ENCODE assay signal across 1 cellular context in genomic region chr1:8712413-8713229, GRCh38.
TF ChIP-seq lines count a peak whose summit lies in the region.

No MANE protein-coding gene starts in this region.

TF ChIP-seq in HEK293, 187 proteins besides CTCF, POLR2A, EP300 and RAD21 (continued from another document and continues in another):
- TF ChIP-seq SCRT1 (tag by site-specific recombination; IDR thresholded peaks at IDR 0.05; ENCODE audit: borderline replicate concordance): no peak
- TF ChIP-seq ZNF37A (tag by site-specific recombination; IDR thresholded peaks at IDR 0.05): no peak
- no peak for TF ChIP-seq ZNF707 (tag by site-specific recombination; IDR thresholded peaks at IDR 0.05)
- 0 out of 2 replicates have a peak, but pooled peaks have one; percentile 13 for TF ChIP-seq ZNF394 (tag by site-specific recombination; IDR thresholded peaks at IDR 0.05; ENCODE audit: borderline replicate concordance)
- no peak for TF ChIP-seq ZBTB26 (tag by site-specific recombination; optimal IDR thresholded peaks at IDR 0.05)
- TF ChIP-seq IKZF3 (tag by site-specific recombination; IDR thresholded peaks at IDR 0.05): peak; percentile 96
- peak; percentile 79 for TF ChIP-seq PRDM4 (tag by site-specific recombination; IDR thresholded peaks at IDR 0.05)
- no peak for TF ChIP-seq ZNF585B (tag by site-specific recombination; IDR thresholded peaks at IDR 0.05)
- TF ChIP-seq ZSCAN16 (tag by site-specific recombination; IDR thresholded peaks at IDR 0.05): no peak
- peak; percentile 78; the same call in 1 of the 2 replicates for TF ChIP-seq ZSCAN23 (tag by site-specific recombination; IDR thresholded peaks at IDR 0.05)
- TF ChIP-seq ZNF112 (tag by site-specific recombination; IDR thresholded peaks at IDR 0.05): no peak
- no peak for TF ChIP-seq SALL2 (tag by site-specific recombination; IDR thresholded peaks at IDR 0.05; ENCODE audit: borderline replicate concordance)
- TF ChIP-seq ZNF214 (tag by site-specific recombination; IDR thresholded peaks at IDR 0.05; ENCODE audit: borderline replicate concordance): no peak
- no peak for TF ChIP-seq ZNF555 (tag by site-specific recombination; conservative IDR thresholded peaks at IDR 0.05)
- no peak for TF ChIP-seq SP3 (tag by site-specific recombination; IDR thresholded peaks at IDR 0.05)
- TF ChIP-seq OSR2 (tag by site-specific recombination; IDR thresholded peaks at IDR 0.05): peak; percentile 93
- TF ChIP-seq BCL11A (tag by site-specific recombination; IDR thresholded peaks at IDR 0.05; ENCODE audit: low read depth): peak; percentile 77; the same call in 1 of the 2 replicates
- TF ChIP-seq ZBTB10 (tag by site-specific recombination; IDR thresholded peaks at IDR 0.05): no peak
- TF ChIP-seq ZNF768 (tag by site-specific recombination; IDR thresholded peaks at IDR 0.05): 0 out of 2 replicates have a peak, but pooled peaks have one; percentile 20
- TF ChIP-seq GLI4 (tag by site-specific recombination; IDR thresholded peaks at IDR 0.05): no peak
- no peak for TF ChIP-seq ZNF785 (tag by site-specific recombination; IDR thresholded peaks at IDR 0.05)
- no peak for TF ChIP-seq ZNF221 (tag by site-specific recombination; IDR thresholded peaks at IDR 0.05; ENCODE audit: borderline replicate concordance)
- TF ChIP-seq INSM2 (tag by site-specific recombination; IDR thresholded peaks at IDR 0.05): peak; percentile 70
- no peak for TF ChIP-seq ZNF624 (tag by site-specific recombination; IDR thresholded peaks at IDR 0.05)
- TF ChIP-seq KLF7 (tag by site-specific recombination; IDR thresholded peaks at IDR 0.05; ENCODE audit: borderline replicate concordance): no peak
- TF ChIP-seq EGR2 (tag by site-specific recombination; IDR thresholded peaks at IDR 0.05; ENCODE audit: low read depth): no peak
- TF ChIP-seq ZNF621 (tag by site-specific recombination; IDR thresholded peaks at IDR 0.05): no peak
- TF ChIP-seq ZNF473 (tag by site-specific recombination; IDR thresholded peaks at IDR 0.05): no peak
- TF ChIP-seq MZF1 (tag by site-specific recombination; IDR thresholded peaks at IDR 0.05; ENCODE audit: borderline replicate concordance): peak; percentile 19; the same call in 1 of the 2 replicates
- no peak for TF ChIP-seq ZBTB1 (tag by site-specific recombination; IDR thresholded peaks at IDR 0.05)
- TF ChIP-seq HOXC10 (CRISPR knock-in tag; IDR thresholded peaks at IDR 0.05): no peak
- TF ChIP-seq ZNF626 (tag by site-specific recombination; IDR thresholded peaks at IDR 0.05): no peak
- TF ChIP-seq ELK4 (IDR thresholded peaks at IDR 0.05; ENCODE audit: borderline replicate concordance, low read depth, low read length): no peak
- TF ChIP-seq ZNF777 (tag by site-specific recombination; IDR thresholded peaks at IDR 0.05; ENCODE audit: borderline replicate concordance): no peak
- TF ChIP-seq GFI1B (tag by site-specific recombination; IDR thresholded peaks at IDR 0.05): peak; percentile 51; the same call in 1 of the 2 replicates
- TF ChIP-seq ZNF701 (tag by site-specific recombination; IDR thresholded peaks at IDR 0.05): no peak
- no peak; the same call in 1 of the 2 replicates for TF ChIP-seq GLIS1 (tag by site-specific recombination; IDR thresholded peaks at IDR 0.05)
- TF ChIP-seq ZNF132 (tag by site-specific recombination; IDR thresholded peaks at IDR 0.05; ENCODE audit: borderline replicate concordance): no peak
- peak; percentile 21; the same call in 1 of the 2 replicates for TF ChIP-seq ATF2 (tag by site-specific recombination; IDR thresholded peaks at IDR 0.05; ENCODE audit: low read depth)
- TF ChIP-seq ZNF510 (tag by site-specific recombination; IDR thresholded peaks at IDR 0.05; ENCODE audit: insufficient replicate concordance): no peak
- TF ChIP-seq ZNF558 (tag by site-specific recombination; IDR thresholded peaks at IDR 0.05): no peak
- no peak for TF ChIP-seq ZNF670 (tag by site-specific recombination; IDR thresholded peaks at IDR 0.05; ENCODE audit: low read depth)
- TF ChIP-seq ZNF274 (IDR thresholded peaks at IDR 0.05; ENCODE audit: low read length): no peak
- no peak for TF ChIP-seq ZNF274 (tag by site-specific recombination; IDR thresholded peaks at IDR 0.05; ENCODE audit: borderline replicate concordance)
- TF ChIP-seq ZNF16 (tag by site-specific recombination; IDR thresholded peaks at IDR 0.05; ENCODE audit: low read depth): no peak
- no peak for TF ChIP-seq MEIS1 (CRISPR knock-in tag; IDR thresholded peaks at IDR 0.05; ENCODE audit: borderline replicate concordance)
- no peak for TF ChIP-seq ZNF324 (tag by site-specific recombination; IDR thresholded peaks at IDR 0.05)
- TF ChIP-seq ZNF138 (tag by site-specific recombination; IDR thresholded peaks at IDR 0.05; ENCODE audit: borderline replicate concordance): no peak
- TF ChIP-seq ZBTB44 (tag by site-specific recombination; IDR thresholded peaks at IDR 0.05): peak; percentile 98
- TF ChIP-seq KLF16 (tag by site-specific recombination; IDR thresholded peaks at IDR 0.05): no peak
- peak; percentile 90 for TF ChIP-seq SP7 (tag by site-specific recombination; IDR thresholded peaks at IDR 0.05)
- TF ChIP-seq ZNF488 (tag by site-specific recombination; IDR thresholded peaks at IDR 0.05): no peak
- no peak for TF ChIP-seq ZNF548 (tag by site-specific recombination; IDR thresholded peaks at IDR 0.05)
- peak; percentile 46; the same call in 1 of the 2 replicates for TF ChIP-seq PRDM1 (tag by site-specific recombination; IDR thresholded peaks at IDR 0.05)
- TF ChIP-seq PRDM6 (tag by site-specific recombination; IDR thresholded peaks at IDR 0.05): peak; percentile 100
- TF ChIP-seq ZNF529 (tag by site-specific recombination; IDR thresholded peaks at IDR 0.05; ENCODE audit: insufficient replicate concordance): no peak
- TF ChIP-seq WT1 (tag by site-specific recombination; IDR thresholded peaks at IDR 0.05): peak; percentile 94
- TF ChIP-seq ZNF501 (tag by site-specific recombination; IDR thresholded peaks at IDR 0.05): 0 out of 2 replicates have a peak, but pooled peaks have one; percentile 28
- no peak for TF ChIP-seq ZNF133 (tag by site-specific recombination; IDR thresholded peaks at IDR 0.05)
- peak; percentile 93 for TF ChIP-seq ZNF843 (tag by site-specific recombination; IDR thresholded peaks at IDR 0.05)
